In the genomic region with DNA sequence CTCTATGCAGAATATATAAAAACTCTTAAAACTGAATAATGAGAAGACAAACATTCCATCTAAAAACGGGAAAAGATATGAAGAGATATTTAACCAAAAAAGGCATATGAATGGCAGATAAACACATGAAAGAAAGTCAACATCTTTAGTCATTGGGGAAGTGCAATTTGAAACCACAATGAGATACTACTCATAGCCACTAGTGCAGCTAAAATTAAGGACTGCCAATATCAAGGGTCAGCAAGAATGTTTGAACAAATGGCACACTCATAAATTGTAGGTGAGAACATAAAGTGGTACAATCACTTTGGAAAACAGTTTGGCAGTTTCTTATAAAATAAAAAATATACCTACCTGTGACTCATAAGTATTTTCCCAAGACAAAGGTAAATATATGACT, we compare ENCODE assay signal across 13 cellular contexts.
"Had no signal": no experiment of that assay in that cellular context is flagged by ENCODE, and none has a peak within 500 bp of the region (broad histone marks: within the 10 kb centered on the region; RNA-seq: fewer than 3 reads in every experiment).

No MANE protein-coding gene starts in this region.

- H3K9me3 ChIP-seq: breast epithelium, psoas muscle, upper lobe of right lung had no signal

- H3K4me3 ChIP-seq: breast epithelium, psoas muscle, upper lobe of right lung had no signal

- DNase-seq: activated CD4-positive, alpha-beta memory T cell treated with anti-CD3 and anti-CD28 coated beads for 36 hours; activated gamma-delta T cell; activated naive CD8-positive, alpha-beta T cell treated with anti-CD3 and anti-CD28 coated beads for 36 hours; activated T-cell treated with anti-CD3 and anti-CD28 coated beads, Interleukin-2, amount 50 U/mL, for 4 hours; kidney; left ventricle myocardium superior; mesendoderm; occipital lobe; psoas muscle; stimulated activated CD4-positive, alpha-beta T cell treated with anti-CD3 and anti-CD28 coated beads, Interleukin-12 subunit alpha, Interleukin-12 subunit beta, amount 100 ng/mL, for 4 hours; stimulated activated naive CD8-positive, alpha-beta T cell treated with anti-CD3 and anti-CD28 coated beads, Interleukin-15, Interleukin-2, amounts not matched to agents 100 U/mL and 50 U/mL, for 24 hours; upper lobe of right lung had no signal

- FAIRE-seq: kidney had no signal

- H3K36me3 ChIP-seq: breast epithelium, upper lobe of right lung had no signal

- ATAC-seq: activated T-cell treated with anti-CD3 and anti-CD28 coated beads, Interleukin-2, amount 50 U/mL, for 4 hours; left ventricle myocardium superior; psoas muscle; stimulated activated naive CD8-positive, alpha-beta T cell treated with anti-CD3 and anti-CD28 coated beads, Interleukin-15, Interleukin-2, amounts not matched to agents 100 U/mL and 50 U/mL, for 24 hours; upper lobe of right lung had no signal

- H3K27me3 ChIP-seq: upper lobe of right lung had no signal

- H3K4me1 ChIP-seq: breast epithelium, psoas muscle, upper lobe of right lung had no signal

- H3K27ac ChIP-seq: breast epithelium, psoas muscle, upper lobe of right lung had no signal
